In the genomic region with DNA sequence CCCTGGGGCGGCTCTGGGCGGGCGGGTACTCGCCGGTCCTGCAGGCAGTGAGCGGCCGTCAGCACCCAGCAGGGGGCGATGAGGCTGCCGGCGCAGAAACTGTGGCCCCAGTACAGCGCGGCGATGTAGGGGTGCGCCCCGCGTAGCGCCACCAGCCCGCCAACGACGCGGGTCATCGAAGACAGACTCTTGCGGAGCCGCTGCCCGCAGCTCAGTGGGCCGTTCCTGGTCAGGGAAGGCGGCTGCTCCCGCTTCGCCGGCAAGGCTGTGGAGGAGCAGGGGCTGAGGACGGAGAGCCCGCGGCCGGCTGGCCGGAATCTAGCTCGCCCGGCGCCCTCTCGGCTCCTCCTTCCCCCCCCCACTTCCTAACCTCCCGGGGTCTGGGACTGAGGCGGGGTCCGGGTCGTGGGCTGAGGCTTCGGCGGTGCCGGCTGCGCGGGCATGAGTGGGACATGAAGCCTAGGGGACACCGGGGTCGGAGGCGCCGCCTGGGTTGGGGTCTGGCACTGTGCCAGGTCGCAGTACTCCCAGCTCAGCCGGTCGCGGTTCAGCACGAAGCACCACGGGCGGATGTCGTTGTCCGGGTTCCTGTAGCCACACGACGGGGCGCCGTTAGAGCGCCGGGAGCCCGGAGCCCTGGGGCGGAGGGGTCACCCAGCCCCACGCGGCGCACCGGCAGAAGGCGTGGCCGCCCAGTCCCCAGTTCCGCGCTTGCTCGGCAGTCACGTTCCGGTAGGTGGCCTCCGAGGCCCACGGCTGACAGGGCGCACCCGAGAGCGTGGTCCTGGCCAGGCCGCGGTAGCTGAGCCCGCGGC, we compare ENCODE assay signal across 8 cellular contexts. TPM values are rescaled to one million over a fixed set of nuclear protein-coding genes. Genes with fewer than 3 reads are reported as not detected.
DNase-seq lines count a peak whose midpoint lies in the region; ATAC-seq and TF ChIP-seq lines count a peak whose summit lies in the region.

No MANE protein-coding gene starts in this region.

- DNase-seq in AG04450 (ENCODE audit: low read depth, low spot score) (peak; percentile 49), NCI-H2196 treated with DMSO at 0.1 percent for 48 hours (lab: John Stamatoyannopoulos, UW; ENCODE audit: unreplicated experiment) (peak; percentile 51), chondrocyte (ENCODE audit: low spot score) (no peak), left kidney (ENCODE audit: low read depth, low spot score) (peak; percentile 90)
- peak; percentile 78 for DNase-seq in activated CD4-positive, CD25-positive, alpha-beta regulatory T cell treated with anti-CD3 and anti-CD28 coated beads, Interleukin-2, amount 50 U/mL, for 72 hours
- DNase-seq in stimulated activated CD4-positive, alpha-beta T cell treated with anti-CD3 and anti-CD28 coated beads, Interleukin-1b, Interleukin-23, amount 100 ng/mL, for 48 hours: peak; percentile 86

- CTCF ChIA-PET in AG04450 (lab: Charles Lee): interaction anchor here (0.5 to 5.6 kb wide), 34 partner anchors 9 to 388 kb away, joined by 3 to 120 read pairs (median 8); a partner anchor contains a TSS

- H3K36me3 Mint-ChIP-seq in chondrocyte (ENCODE audit: low read depth): no peaks in the 10 kb centered on the region

- peak; percentile 25 for TF ChIP-seq POLR2A in GM18526 (IDR thresholded peaks at IDR 0.05; ENCODE audit: extremely low read depth, insufficient read length)

- peaks cover 4% of the 10 kb centered on the region for H3K27me3 Mint-ChIP-seq in chondrocyte (ENCODE audit: low read depth)

- TF ChIP-seq CTCF in AG04450 (IDR thresholded peaks at IDR 0.05; ENCODE audit: low read depth, low read length) (peak; percentile 76), chondrocyte (IDR thresholded peaks at IDR 0.05) (peak; percentile 78)

- H3K27me3 ChIP-seq in AG04450 (ENCODE audit: control insufficient read depth, insufficient read depth, low read length): peaks cover 50% of the 10 kb centered on the region

- no peak overlapping the region for H3K27ac ChIP-seq in AG04450 (ENCODE audit: low read depth, low read length)

- peak overlapping the region; percentile 69 for H3K4me3 ChIP-seq in AG04450 (ENCODE audit: low read depth, low read length)

- POLR2A ChIA-PET in AG04450 (lab: Yijun Ruan, JAX): interaction anchor here (0.9 to 3.7 kb wide), 8 partner anchors 14 to 94 kb away, joined by 3 to 26 read pairs (median 8); a partner anchor contains a TSS

- peak overlapping the region; percentile 66 for H3K4me3 Mint-ChIP-seq in chondrocyte (ENCODE audit: unreplicated experiment)

- peak; percentile 69 for ATAC-seq in HG03039 (IDR thresholded peaks at IDR 0.05; ENCODE audit: unreplicated experiment)

- H3K9me3 ChIP-seq in AG04450 (ENCODE audit: control insufficient read depth, insufficient read depth, low read length): peaks cover 10% of the 10 kb centered on the region; the same call in 1 of the 2 replicates

- peaks cover 14% of the 10 kb centered on the region for H3K4me1 Mint-ChIP-seq in chondrocyte (ENCODE audit: low read depth)

- H3K27ac Mint-ChIP-seq in chondrocyte (ENCODE audit: unreplicated experiment): no peak overlapping the region

- no peaks in the 10 kb centered on the region for H3K9me3 Mint-ChIP-seq in chondrocyte (ENCODE audit: low read depth)

RNA-seq across cellular contexts. Expression of a gene that starts 3.6 kb away (rescaled TPM):
- not detected in 2 replicates for polyA plus RNA-seq in AG04450 (2011; rRNA removed)
- not detected in 2 replicates for polyA minus RNA-seq in AG04450 (2011; rRNA and poly(A)+ RNA removed)
- not detected in 3 replicates for total RNA-seq in chondrocyte

RNA-seq across cellular contexts. Expression of a gene that starts 5.3 kb away (rescaled TPM):
- 0.35 and 0.48 TPM in 2 replicates for polyA plus RNA-seq in AG04450 (2011; rRNA removed)
- 0.55 TPM in 1 of 2 replicates, not detected in the other for polyA minus RNA-seq in AG04450 (2011; rRNA and poly(A)+ RNA removed)
- total RNA-seq in chondrocyte: 0.99 to 2.1 TPM (median 1.8 TPM) in 3 replicates

RNA-seq across cellular contexts. Expression of a gene that starts 19.8 kb away (rescaled TPM):
- not detected in 2 replicates for polyA plus RNA-seq in AG04450 (2011; rRNA removed)
- polyA minus RNA-seq in AG04450 (2011; rRNA and poly(A)+ RNA removed): not detected in 2 replicates
- total RNA-seq in chondrocyte: not detected in 3 replicates

RNA-seq across cellular contexts. Expression of a gene that starts 22.4 kb away (rescaled TPM):
- polyA plus RNA-seq in AG04450 (2011; rRNA removed): 16.4 and 21.4 TPM in 2 replicates
- polyA minus RNA-seq in AG04450 (2011; rRNA and poly(A)+ RNA removed): 23.7 and 27.5 TPM in 2 replicates
- total RNA-seq in chondrocyte: 19.9 to 26.3 TPM (median 23.8 TPM) in 3 replicates

RNA-seq across cellular contexts. Expression of a gene that starts 42.6 kb away (rescaled TPM):
- polyA plus RNA-seq in AG04450 (2011; rRNA removed): 1.0 and 1.6 TPM in 2 replicates
- 0.28 and 0.43 TPM in 2 replicates for polyA minus RNA-seq in AG04450 (2011; rRNA and poly(A)+ RNA removed)
- 4.8 to 5.5 TPM (median 5.3 TPM) in 3 replicates for total RNA-seq in chondrocyte
